1 cellular context compared by ENCODE assay signal in the genomic region with DNA sequence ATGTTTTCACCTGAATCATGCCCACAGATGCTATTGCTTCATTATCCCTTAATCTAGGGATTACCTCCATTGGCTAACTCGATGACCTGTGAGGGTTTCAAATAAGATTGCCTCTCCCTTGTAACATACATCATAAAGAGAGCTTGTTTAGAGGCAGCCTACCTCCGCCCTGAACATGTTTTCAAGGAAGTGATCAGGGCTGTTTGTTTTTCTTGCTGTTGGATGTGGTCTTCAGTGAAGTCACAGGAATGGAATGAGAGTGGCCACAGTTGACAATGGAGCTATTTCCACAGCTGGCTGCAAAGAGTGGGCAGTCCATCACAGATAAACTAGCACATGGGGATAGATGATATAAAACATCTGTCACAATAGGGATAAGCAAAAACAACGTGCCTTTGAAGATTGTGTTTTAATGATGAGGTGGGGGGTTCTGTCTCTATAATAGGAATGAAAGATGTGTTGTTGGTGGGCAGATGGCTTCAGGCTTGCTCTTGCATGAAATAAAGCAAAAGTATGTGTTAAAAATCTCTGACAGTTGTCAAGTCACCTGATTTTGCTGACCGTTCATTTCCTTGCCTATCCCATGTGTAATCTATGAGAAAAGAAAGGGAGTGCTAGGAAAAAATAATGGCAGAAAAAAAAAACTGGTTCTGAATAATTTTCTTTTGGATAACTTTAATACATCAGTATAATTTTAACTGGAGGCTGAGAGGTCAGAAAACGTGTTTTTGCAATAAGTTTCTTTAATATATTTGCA.
A peak's percentile ranks its signal among the peaks of the same experiment; 100 is the strongest.
TF ChIP-seq lines count a peak whose summit lies in the region.

No MANE protein-coding gene starts in this region.

TF ChIP-seq in IMR-90, 13 proteins besides CTCF, POLR2A, EP300 and RAD21 (continued from another document):
- TF ChIP-seq, protein P1, sequence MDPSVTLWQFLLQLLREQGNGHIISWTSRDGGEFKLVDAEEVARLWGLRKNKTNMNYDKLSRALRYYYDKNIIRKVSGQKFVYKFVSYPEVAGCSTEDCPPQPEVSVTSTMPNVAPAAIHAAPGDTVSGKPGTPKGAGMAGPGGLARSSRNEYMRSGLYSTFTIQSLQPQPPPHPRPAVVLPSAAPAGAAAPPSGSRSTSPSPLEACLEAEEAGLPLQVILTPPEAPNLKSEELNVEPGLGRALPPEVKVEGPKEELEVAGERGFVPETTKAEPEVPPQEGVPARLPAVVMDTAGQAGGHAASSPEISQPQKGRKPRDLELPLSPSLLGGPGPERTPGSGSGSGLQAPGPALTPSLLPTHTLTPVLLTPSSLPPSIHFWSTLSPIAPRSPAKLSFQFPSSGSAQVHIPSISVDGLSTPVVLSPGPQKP (IDR thresholded peaks at IDR 0.05; ENCODE audit: borderline replicate concordance, low read depth, low read length): no peak
- TF ChIP-seq MAZ (IDR thresholded peaks at IDR 0.05; ENCODE audit: borderline replicate concordance, low read depth, low read length): no peak
- peak; percentile 75 for TF ChIP-seq CEBPB (IDR thresholded peaks at IDR 0.05; ENCODE audit: low read depth, low read length)
